Comparison of ENCODE assay signal across 24 cellular contexts in the genomic region with DNA sequence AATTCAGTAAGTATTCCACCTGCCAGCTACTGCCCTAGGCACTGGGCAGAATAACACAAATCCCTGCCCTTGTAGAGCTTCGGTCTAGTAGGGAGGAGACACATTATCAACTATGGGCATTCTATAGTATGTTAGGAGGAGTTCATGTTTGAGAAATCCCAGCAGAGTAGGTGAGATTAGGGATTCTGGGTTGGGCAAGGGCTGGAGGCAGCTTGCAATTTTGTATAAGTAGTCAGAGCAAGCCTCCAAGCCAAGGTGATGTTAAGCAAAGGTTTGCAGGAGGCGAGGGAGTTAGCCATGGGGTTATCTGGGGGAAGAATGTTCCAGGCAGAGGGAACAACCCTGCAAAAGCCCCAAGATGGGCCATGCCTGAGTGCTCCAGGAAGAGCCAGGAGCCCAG.
"Had no signal": no experiment of that assay in that cellular context is flagged by ENCODE, and none has a peak within 500 bp of the region (broad histone marks: within the 10 kb centered on the region; RNA-seq: fewer than 3 reads in every experiment).

No MANE protein-coding gene starts in this region.

- H3K27ac ChIP-seq: HL-60, KMS-11, SJCRH30 had no signal

- ATAC-seq: K562, Panc1, PC-3, Right ventricle myocardium inferior, SK-N-SH treated with all-trans-retinoic acid at 6 μM for 48 hours had no signal

- H3K9me3 ChIP-seq: SJCRH30 had no signal

- H3K4me2 ChIP-seq: KMS-11 had no signal

- H3K9ac ChIP-seq: KMS-11 had no signal

- H3K27ac Mint-ChIP-seq: IgD-negative memory B cell had no signal

- DNase-seq: MV-4-11, NCI-H1048, NCI-H1105, NCI-H1417 treated with DMSO at 0.1 percent for 48 hours, NCI-H146, NCI-H1694 treated with DMSO at 0.1 percent for 48 hours, NCI-H1930, NCI-H2081, NCI-H2107, NCI-H2227 treated with DMSO at 0.1 percent for 48 hours, NCI-H446, NCI-H510A, NCI-H524 treated with DMSO at 0.1 percent for 48 hours, NCI-H774, PC-3, SHP77 treated with DMSO at 0.1 percent for 48 hours had no signal

- H3K4me3 ChIP-seq: K562, SJCRH30 had no signal

- H3K27me3 ChIP-seq: SJCRH30 had no signal

- H3K9me3 Mint-ChIP-seq: IgD-negative memory B cell had no signal

- H3K36me3 ChIP-seq: SJCRH30 had no signal
